In the genomic region with DNA sequence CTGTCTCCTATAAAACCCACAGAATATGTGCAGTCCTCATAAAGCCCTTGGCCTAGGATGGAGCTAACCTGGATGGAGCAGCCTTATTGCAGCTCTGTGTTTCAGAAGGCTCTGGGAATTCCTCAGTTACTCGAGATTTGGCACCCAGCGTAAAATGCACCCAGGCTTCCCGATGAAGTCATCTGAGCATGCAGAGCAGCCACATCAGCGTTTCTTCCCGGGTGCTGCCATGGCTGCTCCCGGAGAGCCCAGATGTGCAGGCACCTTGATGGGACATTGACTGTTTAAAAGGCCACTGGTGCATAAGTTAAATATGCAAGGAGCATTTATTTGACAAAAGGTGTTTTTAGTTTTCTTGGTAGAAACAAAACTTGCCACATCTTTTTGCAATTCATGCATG, we compare ENCODE assay signal across 20 cellular contexts.
DNase-seq lines count a peak whose midpoint lies in the region; ATAC-seq, FAIRE-seq and TF ChIP-seq lines count a peak whose summit lies in the region.
"Had no signal": no experiment of that assay in that cellular context is flagged by ENCODE, and none has a peak within 500 bp of the region (broad histone marks: within the 10 kb centered on the region; RNA-seq: fewer than 3 reads in every experiment).

No MANE protein-coding gene starts in this region.

- TF ChIP-seq EP300 in tibial nerve (IDR thresholded peaks at IDR 0.05), result no peak

- H3K36me3 Mint-ChIP-seq in activated T-helper 17 cell treated with anti-CD3 and anti-CD28 coated beads, Interleukin-2, amount 50 U/mL, for 72 hours (ENCODE audit: low read depth), result peaks cover 83% of the 10 kb centered on the region
- H3K36me3 Mint-ChIP-seq in endothelial cell (ENCODE audit: low read depth, unreplicated experiment), result peaks cover 16% of the 10 kb centered on the region
- H3K36me3 Mint-ChIP-seq in natural killer cell treated with Interleukin-12 subunit alpha and Interleukin-12 subunit beta and Interleukin-15 and Interleukin-18, amount 100 ng/mL, for 72 hours, result peaks cover 13% of the 10 kb centered on the region
- peaks cover 10 to 96% (median 26%) of the 10 kb centered on the region in 3 donors for H3K36me3 Mint-ChIP-seq in CD8-positive, alpha-beta memory T cell

- peaks cover 33% of the 10 kb centered on the region for H3K4me1 Mint-ChIP-seq in activated T-helper 17 cell treated with anti-CD3 and anti-CD28 coated beads, Interleukin-2, amount 50 U/mL, for 72 hours
- peaks cover 4% of the 10 kb centered on the region for H3K4me1 Mint-ChIP-seq in endothelial cell (ENCODE audit: unreplicated experiment)
- peaks cover 56 to 66% of the 10 kb centered on the region in 2 donors for H3K4me1 Mint-ChIP-seq in natural killer cell treated with Interleukin-12 subunit alpha and Interleukin-12 subunit beta and Interleukin-15 and Interleukin-18, amount 100 ng/mL, for 72 hours (ENCODE audit: low read depth in 2 of 2)
- H3K4me1 Mint-ChIP-seq in CD8-positive, alpha-beta memory T cell, result peaks cover 60 to 84% (median 68%) of the 10 kb centered on the region in 3 donors

- H3K9me3 ChIP-seq in tibial nerve, result no peaks in the 10 kb centered on the region
- H3K9me3 ChIP-seq in CD8-positive, alpha-beta memory T cell (ENCODE audit: low read length), result no peaks in the 10 kb centered on the region
- H3K9me3 ChIP-seq: BLaER1, MG63 had no signal

- CTCF ChIA-PET in CD8-positive, alpha-beta memory T cell (lab: Charles Lee), result no interaction called here

- H3K36me3 ChIP-seq in tibial nerve, result peaks cover 0 to 8% (median 0%) of the 10 kb centered on the region in 3 donors
- no peaks in the 10 kb centered on the region for H3K36me3 ChIP-seq in CD8-positive, alpha-beta memory T cell (ENCODE audit: insufficient read depth, low read length)
- H3K36me3 ChIP-seq: MG63 had no signal

- no peaks in the 10 kb centered on the region for H3K27me3 Mint-ChIP-seq in activated T-helper 17 cell treated with anti-CD3 and anti-CD28 coated beads, Interleukin-2, amount 50 U/mL, for 72 hours
- peaks cover 14% of the 10 kb centered on the region for H3K27me3 Mint-ChIP-seq in endothelial cell (ENCODE audit: unreplicated experiment)
- no peaks in the 10 kb centered on the region for H3K27me3 Mint-ChIP-seq in natural killer cell treated with Interleukin-12 subunit alpha and Interleukin-12 subunit beta and Interleukin-15 and Interleukin-18, amount 100 ng/mL, for 72 hours
- H3K27me3 Mint-ChIP-seq in CD8-positive, alpha-beta memory T cell, result peaks cover 0 to 4% of the 10 kb centered on the region in 2 donors
- H3K27me3 Mint-ChIP-seq: CD4-positive, CD25-positive, alpha-beta regulatory T cell had no signal

- no peak for DNase-seq in endothelial cell (ENCODE audit: low spot score)
- no peak for DNase-seq in natural killer cell treated with Interleukin-12 subunit alpha and Interleukin-12 subunit beta and Interleukin-15 and Interleukin-18, amount 100 ng/mL, for 72 hours (ENCODE audit: low spot score)
- DNase-seq in tibial nerve (ENCODE audit: low spot score in 2 of 2), result no peak
- no peak for DNase-seq in CD8-positive, alpha-beta memory T cell
- no peak for DNase-seq in D721Med (ENCODE audit: insufficient read length, low spot score)
- no peak for DNase-seq in left colon
- DNase-seq: CD4-positive, CD25-positive, alpha-beta regulatory T cell; H7; KBM-7; MG63; NCI-H1105 treated with DMSO at 0.1 percent for 48 hours; NCI-H1930; NCI-H2107; NCI-H524; NCI-H774; SIG-M5 had no signal

- intact Hi-C loops in left colon (cut with DNase I, micrococcal nuclease), result no loop called here

- no peaks in the 10 kb centered on the region for H3K27me3 ChIP-seq in tibial nerve
- no peaks in the 10 kb centered on the region for H3K27me3 ChIP-seq in CD8-positive, alpha-beta memory T cell (ENCODE audit: insufficient read depth, low read length, poor library complexity, severe bottlenecking)
- H3K27me3 ChIP-seq: BLaER1, MG63 had no signal

- peak overlapping the region; percentile 64 to 94 (median 81) for H3K27ac ChIP-seq in tibial nerve
- no peak overlapping the region for H3K27ac ChIP-seq in CD8-positive, alpha-beta memory T cell (ENCODE audit: low read depth, low read length)
- H3K27ac ChIP-seq: BLaER1 had no signal

- no peak for TF ChIP-seq POLR2A in tibial nerve (IDR thresholded peaks at IDR 0.05)

- H3K9me3 Mint-ChIP-seq in activated T-helper 17 cell treated with anti-CD3 and anti-CD28 coated beads, Interleukin-2, amount 50 U/mL, for 72 hours, result no peaks in the 10 kb centered on the region
- H3K9me3 Mint-ChIP-seq in endothelial cell (ENCODE audit: unreplicated experiment), result no peaks in the 10 kb centered on the region
- H3K9me3 Mint-ChIP-seq in natural killer cell treated with Interleukin-12 subunit alpha and Interleukin-12 subunit beta and Interleukin-15 and Interleukin-18, amount 100 ng/mL, for 72 hours, result peaks cover 6% of the 10 kb centered on the region
- no peaks in the 10 kb centered on the region for H3K9me3 Mint-ChIP-seq in CD8-positive, alpha-beta memory T cell
- H3K9me3 Mint-ChIP-seq: CD4-positive, CD25-positive, alpha-beta regulatory T cell had no signal

- H3K27ac Mint-ChIP-seq in activated T-helper 17 cell treated with anti-CD3 and anti-CD28 coated beads, Interleukin-2, amount 50 U/mL, for 72 hours, result peak overlapping the region; percentile 65
- no peak overlapping the region for H3K27ac Mint-ChIP-seq in endothelial cell (ENCODE audit: unreplicated experiment)
- peak overlapping the region; percentile 70 to 79 for H3K27ac Mint-ChIP-seq in natural killer cell treated with Interleukin-12 subunit alpha and Interleukin-12 subunit beta and Interleukin-15 and Interleukin-18, amount 100 ng/mL, for 72 hours
- peak overlapping the region in 3 of 8 donors; percentile 20 to 73 (median 26) for H3K27ac Mint-ChIP-seq in CD8-positive, alpha-beta memory T cell

- H3K4me1 ChIP-seq in tibial nerve, result peaks cover 0 to 37% (median 6%) of the 10 kb centered on the region in 4 donors
- H3K4me1 ChIP-seq in CD8-positive, alpha-beta memory T cell (ENCODE audit: insufficient read depth, low read length), result no peaks in the 10 kb centered on the region

- peak overlapping the region; percentile 19 to 51 (median 40) for H3K4me3 ChIP-seq in tibial nerve
- no peak overlapping the region for H3K4me3 ChIP-seq in CD8-positive, alpha-beta memory T cell (ENCODE audit: low read length)
- H3K4me3 ChIP-seq: BLaER1, MG63 had no signal

- POLR2A ChIA-PET in CD8-positive, alpha-beta memory T cell (lab: Charles Lee), result no interaction called here

- ATAC-seq in activated T-helper 17 cell treated with anti-CD3 and anti-CD28 coated beads, Interleukin-2, amount 50 U/mL, for 72 hours (replicated peaks), result no peak
- no peak for ATAC-seq in natural killer cell treated with Interleukin-12 subunit alpha and Interleukin-12 subunit beta and Interleukin-15 and Interleukin-18, amount 100 ng/mL, for 72 hours
- no peak for ATAC-seq in left colon

- TF ChIP-seq CTCF in endothelial cell (IDR thresholded peaks at IDR 0.05; ENCODE audit: unreplicated experiment), result no peak
- no peak for TF ChIP-seq CTCF in tibial nerve (IDR thresholded peaks at IDR 0.05)
- no peak for TF ChIP-seq CTCF in D721Med (IDR thresholded peaks at IDR 0.05; ENCODE audit: insufficient read depth, missing control alignments)

- WGBS in tibial nerve, 2 donors, result 24 to 59% methylated on average over 6 of the region's 6 CpGs

- FAIRE-seq in D721Med (lab: Jason Lieb, UNC), result no peak
- FAIRE-seq: G401.6, RCC 7860 had no signal

- no peak overlapping the region for H3K4me3 Mint-ChIP-seq in activated T-helper 17 cell treated with anti-CD3 and anti-CD28 coated beads, Interleukin-2, amount 50 U/mL, for 72 hours
- H3K4me3 Mint-ChIP-seq in endothelial cell (ENCODE audit: unreplicated experiment), result peak overlapping the region; percentile 16
- no peak overlapping the region for H3K4me3 Mint-ChIP-seq in natural killer cell treated with Interleukin-12 subunit alpha and Interleukin-12 subunit beta and Interleukin-15 and Interleukin-18, amount 100 ng/mL, for 72 hours
- H3K4me3 Mint-ChIP-seq in CD8-positive, alpha-beta memory T cell, result no peak overlapping the region
- H3K4me3 Mint-ChIP-seq: CD4-positive, CD25-positive, alpha-beta regulatory T cell had no signal
